9 cellular contexts compared by ENCODE assay signal in genomic region chr12:122880668-122881067, GRCh38. TPM values are rescaled to one million over a fixed set of nuclear protein-coding genes. Genes with fewer than 3 reads are reported as not detected.
DNase-seq lines count a peak whose midpoint lies in the region; ATAC-seq and TF ChIP-seq lines count a peak whose summit lies in the region.
"Had no signal": no experiment of that assay in that cellular context is flagged by ENCODE, and none has a peak within 500 bp of the region (broad histone marks: within the 10 kb centered on the region; RNA-seq: fewer than 3 reads in every experiment).

No MANE protein-coding gene starts in this region.

- TF ChIP-seq CTCF in epithelial cell of esophagus (IDR thresholded peaks at IDR 0.05; ENCODE audit: insufficient read depth, low read depth, low read length, missing control alignments), result peak; percentile 44

- H3K27ac Mint-ChIP-seq in natural killer cell treated with Interleukin-12 subunit alpha and Interleukin-12 subunit beta and Interleukin-15 and Interleukin-18, amount 100 ng/mL, for 72 hours, result peak overlapping the region; percentile 16 to 62

- H3K36me3 Mint-ChIP-seq in activated T-cell treated with anti-CD3 and anti-CD28 coated beads, Interleukin-2, amount 50 U/mL, for 4 hours (ENCODE audit: insufficient read depth), result peaks cover 14% of the 10 kb centered on the region
- H3K36me3 Mint-ChIP-seq in natural killer cell treated with Interleukin-12 subunit alpha and Interleukin-12 subunit beta and Interleukin-15 and Interleukin-18, amount 100 ng/mL, for 72 hours, result no peaks in the 10 kb centered on the region

- H3K4me1 Mint-ChIP-seq in activated T-cell treated with anti-CD3 and anti-CD28 coated beads, Interleukin-2, amount 50 U/mL, for 4 hours (ENCODE audit: low read depth), result peaks cover 89% of the 10 kb centered on the region
- H3K4me1 Mint-ChIP-seq in natural killer cell treated with Interleukin-12 subunit alpha and Interleukin-12 subunit beta and Interleukin-15 and Interleukin-18, amount 100 ng/mL, for 72 hours (ENCODE audit: low read depth in 2 of 2), result peaks cover 75 to 86% of the 10 kb centered on the region in 2 donors

- H3K4me3 Mint-ChIP-seq in activated T-cell treated with anti-CD3 and anti-CD28 coated beads, Interleukin-2, amount 50 U/mL, for 4 hours, result no peak overlapping the region
- H3K4me3 Mint-ChIP-seq in natural killer cell treated with Interleukin-12 subunit alpha and Interleukin-12 subunit beta and Interleukin-15 and Interleukin-18, amount 100 ng/mL, for 72 hours, result peak overlapping the region; percentile 28

- ATAC-seq in activated T-cell treated with anti-CD3 and anti-CD28 coated beads, Interleukin-2, amount 50 U/mL, for 4 hours, result peak; percentile 41 to 55
- ATAC-seq in natural killer cell treated with Interleukin-12 subunit alpha and Interleukin-12 subunit beta and Interleukin-15 and Interleukin-18, amount 100 ng/mL, for 72 hours, result peak; percentile 41 to 69
- ATAC-seq in GM19035 (IDR thresholded peaks at IDR 0.05; ENCODE audit: unreplicated experiment), result no peak
- no peak for ATAC-seq in HG02852 (IDR thresholded peaks at IDR 0.05; ENCODE audit: unreplicated experiment)

- H3K4me3 ChIP-seq in epithelial cell of esophagus (ENCODE audit: low read length), result no peak overlapping the region
- H3K4me3 ChIP-seq: adrenal gland had no signal

- H3K9me3 Mint-ChIP-seq in activated T-cell treated with anti-CD3 and anti-CD28 coated beads, Interleukin-2, amount 50 U/mL, for 4 hours, result no peaks in the 10 kb centered on the region
- no peaks in the 10 kb centered on the region for H3K9me3 Mint-ChIP-seq in natural killer cell treated with Interleukin-12 subunit alpha and Interleukin-12 subunit beta and Interleukin-15 and Interleukin-18, amount 100 ng/mL, for 72 hours

- H3K27me3 Mint-ChIP-seq in activated T-cell treated with anti-CD3 and anti-CD28 coated beads, Interleukin-2, amount 50 U/mL, for 4 hours (ENCODE audit: low read depth), result no peaks in the 10 kb centered on the region
- H3K27me3 Mint-ChIP-seq in natural killer cell treated with Interleukin-12 subunit alpha and Interleukin-12 subunit beta and Interleukin-15 and Interleukin-18, amount 100 ng/mL, for 72 hours, result no peaks in the 10 kb centered on the region

- DNase-seq in activated T-cell treated with anti-CD3 and anti-CD28 coated beads, Interleukin-2, amount 50 U/mL, for 4 hours, result no peak
- no peak for DNase-seq in activated T-cell treated with anti-CD3 and anti-CD28 coated beads, Interleukin-2, amount 50 U/mL, for 1 hour
- peak; percentile 33 for DNase-seq in OCI-M1 (lab: John Stamatoyannopoulos, UW)
- no peak for DNase-seq in epithelial cell of esophagus (ENCODE audit: low read depth)
- DNase-seq in natural killer cell treated with Interleukin-12 subunit alpha and Interleukin-12 subunit beta and Interleukin-15 and Interleukin-18, amount 100 ng/mL, for 72 hours (ENCODE audit: low spot score), result no peak
- no peak for DNase-seq in DMS79 treated with DMSO at 0.1 percent for 48 hours (lab: John Stamatoyannopoulos, UW)

RNA-seq across cellular contexts. Expression of gene VPS37B, which starts 15.3 kb away (rescaled TPM):
- 10 to 100 TPM; 11.9 to 20.3 (median 18.4) TPM for total RNA-seq in activated T-cell treated with anti-CD3 and anti-CD28 coated beads, Interleukin-2, amount 50 U/mL, for 4 hours
- 10 to 100 TPM; 42.6 to 46.9 TPM for total RNA-seq in natural killer cell treated with Interleukin-12 subunit alpha and Interleukin-12 subunit beta and Interleukin-15 and Interleukin-18, amount 100 ng/mL, for 72 hours

RNA-seq across cellular contexts. Expression of gene HIP1R, which starts 45.4 kb away (rescaled TPM):
- 10 to 100 TPM; 23.2 to 34.5 (median 32.1) TPM for total RNA-seq in activated T-cell treated with anti-CD3 and anti-CD28 coated beads, Interleukin-2, amount 50 U/mL, for 4 hours
- 10 to 100 TPM; 14.8 to 48.9 TPM for total RNA-seq in natural killer cell treated with Interleukin-12 subunit alpha and Interleukin-12 subunit beta and Interleukin-15 and Interleukin-18, amount 100 ng/mL, for 72 hours

Comparison
In these comparisons a context has a peak if more than half of its experiments do, and no peak if none do; other contexts are left out.
1. ATAC-seq: peak in activated T-cell treated with anti-CD3 and anti-CD28 coated beads, Interleukin-2, amount 50 U/mL, for 4 hours (2 of 2) and natural killer cell treated with Interleukin-12 subunit alpha and Interleukin-12 subunit beta and Interleukin-15 and Interleukin-18, amount 100 ng/mL, for 72 hours (2 of 2); none in GM19035 (single experiment) and HG02852 (single experiment).